ENCODE assay signal across 20 cellular contexts in the genomic region with DNA sequence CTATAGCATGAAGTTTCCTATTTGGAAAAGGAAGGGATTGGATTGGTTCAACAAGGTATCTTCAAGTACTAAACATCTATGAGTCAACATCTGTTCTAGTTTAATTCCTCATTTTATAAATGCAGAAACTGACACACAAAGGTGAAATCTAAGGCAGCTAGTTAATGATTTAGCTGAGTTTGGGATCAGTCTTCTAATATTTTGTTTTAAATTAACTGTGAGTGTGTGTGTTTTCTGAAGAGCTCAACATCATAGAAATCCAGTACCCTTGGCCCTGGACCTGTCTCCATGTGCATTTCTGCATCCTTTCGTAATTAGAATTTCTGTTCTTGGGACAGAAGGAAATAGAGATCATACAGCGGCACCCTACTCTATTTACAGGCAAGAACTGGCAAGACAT.
"Had no signal": no experiment of that assay in that cellular context is flagged by ENCODE, and none has a peak within 500 bp of the region (broad histone marks: within the 10 kb centered on the region; RNA-seq: fewer than 3 reads in every experiment).

No MANE protein-coding gene starts in this region.

- H3K9me3 Mint-ChIP-seq: activated B cell treated with CpG ODN at 0.5 μM for 24 hours; stimulated activated memory B cell treated with anti-CD40 and anti-IgM and Interleukin-4, amounts not matched to agents 10 μg/mL and 1 μg/mL and 100 μg/mL, for 72 hours had no signal

- H3K36me3 ChIP-seq: heart left ventricle, thyroid gland had no signal

- H3K4me3 Mint-ChIP-seq: activated B cell treated with CpG ODN at 0.5 μM for 24 hours; activated naive CD8-positive, alpha-beta T cell; activated T-cell treated with anti-CD3 and anti-CD28 coated beads, Interleukin-2, amount 50 U/mL, for 72 hours; immature natural killer cell; memory B cell; natural killer cell treated with Interleukin-12 subunit alpha and Interleukin-12 subunit beta and Interleukin-15 and Interleukin-18, amount 100 ng/mL, for 72 hours; stimulated activated memory B cell treated with anti-CD40 and anti-IgM and Interleukin-4, amounts not matched to agents 10 μg/mL and 1 μg/mL and 100 μg/mL, for 72 hours had no signal

- H3K9me3 ChIP-seq: heart left ventricle, thyroid gland had no signal

- H3K27ac Mint-ChIP-seq: activated B cell treated with CpG ODN at 0.5 μM for 24 hours; activated naive CD8-positive, alpha-beta T cell; immature natural killer cell; memory B cell; natural killer cell treated with Interleukin-12 subunit alpha and Interleukin-12 subunit beta and Interleukin-15 and Interleukin-18, amount 100 ng/mL, for 72 hours; stimulated activated memory B cell treated with anti-CD40 and anti-IgM and Interleukin-4, amounts not matched to agents 10 μg/mL and 1 μg/mL and 100 μg/mL, for 72 hours had no signal

- H3K27me3 ChIP-seq: heart left ventricle, thyroid gland had no signal

- ATAC-seq: activated T-cell treated with anti-CD3 and anti-CD28 coated beads, Interleukin-2, amount 50 U/mL, for 72 hours; heart left ventricle; natural killer cell treated with Interleukin-12 subunit alpha and Interleukin-12 subunit beta and Interleukin-15 and Interleukin-18, amount 100 ng/mL, for 72 hours; stimulated activated memory B cell treated with anti-CD40 and anti-IgM and Interleukin-4, amounts not matched to agents 10 μg/mL and 1 μg/mL and 100 μg/mL, for 72 hours had no signal

- H3K36me3 Mint-ChIP-seq: natural killer cell treated with Interleukin-12 subunit alpha and Interleukin-12 subunit beta and Interleukin-15 and Interleukin-18, amount 100 ng/mL, for 72 hours had no signal

- H3K27me3 Mint-ChIP-seq: activated B cell treated with CpG ODN at 0.5 μM for 24 hours; activated naive CD8-positive, alpha-beta T cell had no signal

- H3K4me3 ChIP-seq: heart left ventricle, thyroid gland had no signal

- DNase-seq: activated B cell treated with CpG ODN at 0.5 μM for 24 hours; activated CD4-positive, alpha-beta T cell treated with anti-CD3 and anti-CD28 coated beads for 48 hours; activated CD8-positive, alpha-beta memory T cell treated with anti-CD3 and anti-CD28 coated beads, Interleukin-2, amount 50 U/mL, for 48 hours; activated gamma-delta T cell; activated T-cell treated with anti-CD3 and anti-CD28 coated beads, Interleukin-2, amount 50 U/mL, for 72 hours; amniotic stem cell; caudate nucleus; foreskin melanocyte; heart left ventricle; immature natural killer cell; occipital lobe; stimulated activated CD4-positive, alpha-beta T cell treated with anti-CD3 and anti-CD28 coated beads, Interleukin-2, amount 100 ng/mL, for 48 hours; thyroid gland had no signal

- FAIRE-seq: colon, endometrium, urothelium cell line had no signal

- H3K27ac ChIP-seq: thyroid gland had no signal

- H3K4me1 Mint-ChIP-seq: activated B cell treated with CpG ODN at 0.5 μM for 24 hours; memory B cell; stimulated activated memory B cell treated with anti-CD40 and anti-IgM and Interleukin-4, amounts not matched to agents 10 μg/mL and 1 μg/mL and 100 μg/mL, for 72 hours had no signal

- H3K4me1 ChIP-seq: thyroid gland had no signal
